21 cellular contexts compared by ENCODE assay signal in the genomic region with DNA sequence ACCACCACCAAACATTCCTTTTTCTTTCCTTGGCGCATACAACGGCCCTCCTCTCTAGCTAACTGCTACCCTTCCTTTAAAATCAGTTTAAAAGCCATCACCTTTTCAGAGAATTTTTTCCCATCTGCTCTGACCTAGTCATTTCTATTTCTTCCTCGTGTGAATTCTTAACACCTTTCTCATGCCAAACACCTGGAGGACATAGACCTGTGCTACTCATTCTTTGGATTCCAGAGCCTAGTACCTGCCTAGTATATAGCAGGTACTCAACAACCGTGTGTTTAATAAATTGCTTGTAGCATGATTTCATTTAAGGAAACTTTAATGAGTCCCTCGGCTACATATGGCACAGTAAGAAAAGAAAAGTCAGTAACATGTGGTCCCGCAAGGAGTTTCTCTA. TPM values are rescaled to one million over a fixed set of nuclear protein-coding genes. Genes with fewer than 3 reads are reported as not detected.
DNase-seq lines count a peak whose midpoint lies in the region; ATAC-seq and TF ChIP-seq lines count a peak whose summit lies in the region.
"Had no signal": no experiment of that assay in that cellular context is flagged by ENCODE, and none has a peak within 500 bp of the region (broad histone marks: within the 10 kb centered on the region; RNA-seq: fewer than 3 reads in every experiment).

No MANE protein-coding gene starts in this region.

- no peaks in the 10 kb centered on the region for H3K27me3 Mint-ChIP-seq in MCF 10A (ENCODE audit: insufficient read depth, unreplicated experiment)
- H3K27me3 Mint-ChIP-seq in neural crest cell (ENCODE audit: low read depth), result peaks cover 66% of the 10 kb centered on the region

- CTCF ChIA-PET in MCF 10A (lab: Yijun Ruan, JAX), result interaction anchor here (1.5 to 2.1 kb wide), 2 partner anchors 48 to 53 kb away, joined by 3 to 14 read pairs; no protein-coding TSS in a partner anchor

- TF ChIP-seq EP300 in transverse colon (IDR thresholded peaks at IDR 0.05; ENCODE audit: low read depth), result no peak

- no peak for DNase-seq in breast epithelium (ENCODE audit: low spot score in 2 of 2)
- DNase-seq in MCF 10A (ENCODE audit: unreplicated experiment), result no peak
- no peak for DNase-seq in coronary artery (ENCODE audit: low spot score)
- DNase-seq in neural crest cell (ENCODE audit: low read depth, low spot score), result no peak
- DNase-seq in transverse colon, result no peak
- DNase-seq in hypothalamus (lab: John Stamatoyannopoulos, UW), result no peak
- no peak for DNase-seq in 8988T
- DNase-seq: activated naive CD4-positive, alpha-beta T cell treated with anti-CD3 and anti-CD28 coated beads, Interleukin-2, amount 50 U/mL, for 16 hours; anterior cingulate cortex; COR-L47; HFFc6; midbrain; MM.1S; NCI-H146; NCI-H2171 treated with DMSO at 0.1 percent for 48 hours; NCI-H69; stimulated activated CD4-positive, alpha-beta T cell treated with anti-CD3 and anti-CD28 coated beads, Interleukin-4, amount 100 ng/mL, for 1 hour; stimulated activated naive CD8-positive, alpha-beta T cell treated with anti-CD3 and anti-CD28 coated beads, Interleukin-15, Interleukin-2, amounts not matched to agents 100 U/mL and 50 U/mL, for 24 hours; T-cell had no signal

- H3K36me3 Mint-ChIP-seq in MCF 10A (ENCODE audit: insufficient read depth, unreplicated experiment) (no peaks in the 10 kb centered on the region), neural crest cell (ENCODE audit: low read depth) (no peaks in the 10 kb centered on the region)
- H3K36me3 Mint-ChIP-seq: T-cell had no signal

- H3K36me3 ChIP-seq in breast epithelium (no peaks in the 10 kb centered on the region), transverse colon (no peaks in the 10 kb centered on the region)
- H3K36me3 ChIP-seq: prostate gland had no signal

- H3K4me3 Mint-ChIP-seq in MCF 10A (ENCODE audit: unreplicated experiment), result no peak overlapping the region
- H3K4me3 Mint-ChIP-seq in neural crest cell, result peak overlapping the region; percentile 28
- H3K4me3 Mint-ChIP-seq: HFFc6 had no signal

- no peaks in the 10 kb centered on the region for H3K4me1 ChIP-seq in breast epithelium
- H3K4me1 ChIP-seq in transverse colon, result peaks cover 0 to 47% (median 21%) of the 10 kb centered on the region in 4 donors
- H3K4me1 ChIP-seq: prostate gland had no signal

- TF ChIP-seq CTCF in breast epithelium (IDR thresholded peaks at IDR 0.05) (no peak), MCF 10A (IDR thresholded peaks at IDR 0.05; ENCODE audit: unreplicated experiment) (no peak), coronary artery (IDR thresholded peaks at IDR 0.05) (no peak), neural crest cell (conservative IDR thresholded peaks at IDR 0.05) (no peak), transverse colon (IDR thresholded peaks at IDR 0.05) (no peak)

- H3K4me1 Mint-ChIP-seq in MCF 10A (ENCODE audit: insufficient read depth, unreplicated experiment) (peaks cover 20% of the 10 kb centered on the region), neural crest cell (peaks cover 35% of the 10 kb centered on the region)

- H3K27me3 ChIP-seq in breast epithelium (no peaks in the 10 kb centered on the region), transverse colon (peaks cover 26% of the 10 kb centered on the region)

- no peaks in the 10 kb centered on the region for H3K9me3 Mint-ChIP-seq in MCF 10A (ENCODE audit: unreplicated experiment)
- no peaks in the 10 kb centered on the region for H3K9me3 Mint-ChIP-seq in neural crest cell
- H3K9me3 Mint-ChIP-seq: T-cell had no signal

- H3K27ac Mint-ChIP-seq in MCF 10A (ENCODE audit: low read depth, unreplicated experiment) (no peak overlapping the region), neural crest cell (ENCODE audit: unreplicated experiment) (no peak overlapping the region)
- H3K27ac Mint-ChIP-seq: T-cell had no signal

- 83 to 84% methylated on average over 6 of the region's 6 CpGs for WGBS in transverse colon (ENCODE audit: low coverage in 1 of 2), 2 donors

- POLR2A ChIA-PET in MCF 10A (lab: Yijun Ruan, JAX), result no interaction called here

- intact Hi-C loops in breast epithelium (cut with DNase I; ENCODE audit: low total_unique reads), result no loop called here
- intact Hi-C loops in MCF 10A (cut with micrococcal nuclease), result no loop called here
- intact Hi-C loops in transverse colon (cut with DNase I; ENCODE audit: low total_unique reads), result loop anchor here (5.0 kb wide), 1 partner anchor 143 kb away; no protein-coding TSS in a partner anchor

- BruUV-seq in MCF 10A (replicated peaks; lab: Mats Ljungman, UMichigan), result no TSS peak

- H3K27ac ChIP-seq in breast epithelium (peak overlapping the region; percentile 93 to 95), coronary artery (peak overlapping the region; percentile 88 to 98), transverse colon (peak overlapping the region; percentile 96 to 98 (median 96))

- H3K9me3 ChIP-seq in breast epithelium (no peaks in the 10 kb centered on the region), transverse colon (no peaks in the 10 kb centered on the region)
- H3K9me3 ChIP-seq: prostate gland had no signal

- TF ChIP-seq POLR2A in breast epithelium (IDR thresholded peaks at IDR 0.05) (no peak), transverse colon (IDR thresholded peaks at IDR 0.05) (no peak)

- in situ Hi-C loops in transverse colon (cut with MboI; ENCODE audit: low pct_ligation_motif_present in 1 of 4, low pct_unique_long_range_greater_than_20kb in 1 of 4, low sequenced_read_pairs in 3 of 4), result loop anchor here in 1 of 4 donors (25.0 kb wide), 1 partner anchor 153 kb away; no protein-coding TSS in a partner anchor

- ATAC-seq in GM21717 (IDR thresholded peaks at IDR 0.05; ENCODE audit: unreplicated experiment), result no peak
- ATAC-seq: stimulated activated naive CD8-positive, alpha-beta T cell treated with anti-CD3 and anti-CD28 coated beads, Interleukin-15, Interleukin-2, amounts not matched to agents 100 U/mL and 50 U/mL, for 24 hours; T-cell had no signal

- no peak overlapping the region for H3K4me3 ChIP-seq in breast epithelium
- H3K4me3 ChIP-seq in coronary artery, result no peak overlapping the region
- no peak overlapping the region for H3K4me3 ChIP-seq in transverse colon
- H3K4me3 ChIP-seq: prostate gland had no signal

RNA-seq across cellular contexts. Expression of a gene that starts 2.0 kb away (rescaled TPM):
- total RNA-seq in breast epithelium, result 100 to 1,000 TPM; 333 to 609 (median 575) TPM
- total RNA-seq in MCF 10A (2022), result 67.8 and 70.4 TPM in 2 replicates
- 67.5 and 71.0 TPM in 2 replicates for total RNA-seq in neural crest cell
- 1,000 to 10,000 TPM in 2 of 4 donors, 100 to 1,000 TPM in 2; 775 to 2,480 (median 1,140) TPM for total RNA-seq in transverse colon
